In genomic region chr11:16820324-16821092, GRCh38 we compare ENCODE assay signal across 8 cellular contexts.
DNase-seq lines count a peak whose midpoint lies in the region; ATAC-seq and TF ChIP-seq lines count a peak whose summit lies in the region.

No MANE protein-coding gene starts in this region.

- H3K36me3 ChIP-seq in PC-9 (ENCODE audit: low read depth) (no peaks in the 10 kb centered on the region), testis (ENCODE audit: low read depth, missing control alignments) (no peaks in the 10 kb centered on the region)

- H3K4me3 ChIP-seq in PC-9: no peak overlapping the region
- H3K4me3 ChIP-seq in fibroblast of villous mesenchyme (ENCODE audit: low read depth, low read length): no peak overlapping the region
- no peak overlapping the region for H3K4me3 ChIP-seq in testis

- ATAC-seq in GM21529 (IDR thresholded peaks at IDR 0.05; ENCODE audit: unreplicated experiment): peak; percentile 85

- no peaks in the 10 kb centered on the region for H4K20me1 ChIP-seq in PC-9 (ENCODE audit: insufficient read depth)

- H3K27me3 ChIP-seq in PC-9 (ENCODE audit: insufficient read depth, low read depth) (no peaks in the 10 kb centered on the region), testis (no peaks in the 10 kb centered on the region)

- no peaks in the 10 kb centered on the region for H3K9me2 ChIP-seq in PC-9 (ENCODE audit: insufficient read depth)

- intact Hi-C loops in PC-9 (cut with micrococcal nuclease; ENCODE audit: unreplicated experiment): loop anchor here (1.0 to 5.0 kb wide), 3 partner anchors 63 to 243 kb away; no protein-coding TSS in a partner anchor
- intact Hi-C loops in testis (cut with DNase I; ENCODE audit: low total_unique reads): no loop called here

- peaks cover 9% of the 10 kb centered on the region; the same call in 1 of the 2 replicates for H3F3A ChIP-seq in PC-9 (ENCODE audit: insufficient read depth, low read depth)

- H3K27ac ChIP-seq in PC-9 (peak overlapping the region; percentile 47), testis (peak overlapping the region in 1 of 2 donors; percentile 50)

- H3K9me3 ChIP-seq in PC-9 (ENCODE audit: insufficient read depth, low read depth): no peaks in the 10 kb centered on the region
- no peaks in the 10 kb centered on the region for H3K9me3 ChIP-seq in testis

- H3K4me1 ChIP-seq in PC-9 (replicated peaks; ENCODE audit: insufficient read depth): peaks cover 30% of the 10 kb centered on the region
- H3K4me1 ChIP-seq in testis: peaks cover 14% of the 10 kb centered on the region

- no peak for TF ChIP-seq POLR2A in testis (IDR thresholded peaks at IDR 0.05)

- no TSS peak for BruUV-seq in PC-9 (replicated peaks; lab: Mats Ljungman, UMichigan)

- CTCF ChIA-PET in PC-9 (lab: Charles Lee): interaction anchor here (0.6 to 1.8 kb wide), 6 partner anchors 9 to 243 kb away, joined by 3 to 14 read pairs (median 5); no protein-coding TSS in a partner anchor

- peaks cover 4% of the 10 kb centered on the region; the same call in 1 of the 2 replicates for H3K79me2 ChIP-seq in PC-9 (ENCODE audit: low read depth)

- POLR2A ChIA-PET in PC-9 (lab: Charles Lee; ENCODE audit: unreplicated experiment): interaction anchor here (0.7 to 0.8 kb wide), 3 partner anchors 10 to 192 kb away, joined by 3 read pairs; no protein-coding TSS in a partner anchor

- WGBS in testis, 2 donors: 38 to 40% methylated on average over 8 of the region's 8 CpGs

- TF ChIP-seq CTCF in PC-9 (conservative IDR thresholded peaks at IDR 0.05) (peak; percentile 81), fibroblast of villous mesenchyme (IDR thresholded peaks at IDR 0.05; ENCODE audit: insufficient read depth, low read depth, low read length) (peak; percentile 94), testis (IDR thresholded peaks at IDR 0.05) (peak; percentile 79 to 84 (median 83))

- peak overlapping the region; percentile 40 for H3K4me2 ChIP-seq in PC-9

- peak; percentile 42 for DNase-seq in DMS79 (lab: John Stamatoyannopoulos, UW)
- DNase-seq in HuH-7.5 (ENCODE audit: low spot score): peak; percentile 70
- peak; percentile 58 to 78 for DNase-seq in PC-9
- DNase-seq in activated T-helper 1 cell treated with Interleukin-2 at 50 U/mL for 16 hours (ENCODE audit: low read depth): peak; percentile 21
- peak; percentile 76 for DNase-seq in fibroblast of villous mesenchyme (ENCODE audit: low read depth)
- DNase-seq in occipital lobe (lab: John Stamatoyannopoulos, UW): peak; percentile 51
- DNase-seq in testis: peak; percentile 94

- H2AFZ ChIP-seq in PC-9: no peak overlapping the region

Comparison
In these comparisons a context has a peak if more than half of its experiments do, and no peak if none do; other contexts are left out.
1. DNase-seq: peak in every context shown above with its lines; median percentile 94 in testis; 76 in fibroblast of villous mesenchyme; 70 in HuH-7.5; 68 in PC-9; 51 in occipital lobe; 42 in DMS79; 21 in activated T-helper 1 cell treated with Interleukin-2 at 50 U/mL for 16 hours.